ENCODE assay signal across 1 cellular context in the genomic region with DNA sequence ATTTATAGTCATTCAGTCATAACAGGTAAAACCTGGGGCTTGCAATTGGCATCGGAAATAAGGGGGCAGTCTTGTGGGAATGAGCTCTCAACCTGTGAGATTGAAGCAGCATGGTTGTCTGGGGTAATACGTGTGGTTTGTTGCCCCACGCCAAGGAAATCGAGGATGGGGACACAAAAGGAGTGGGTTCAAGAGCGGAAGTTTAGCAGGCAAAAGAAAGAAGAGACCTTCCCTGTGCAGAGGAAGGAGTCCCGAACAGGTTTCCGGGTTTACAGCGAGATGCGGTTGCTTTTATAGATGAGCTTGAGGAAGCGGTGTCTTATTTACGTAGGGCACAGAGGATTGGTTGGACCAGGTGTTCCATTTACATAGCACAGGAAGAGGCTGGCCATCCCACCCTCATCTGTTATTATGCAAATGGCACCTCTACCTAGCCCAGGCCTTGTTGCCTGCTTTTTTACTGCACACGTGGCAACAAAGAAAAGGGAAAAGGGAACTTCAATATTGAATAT.
TF ChIP-seq lines count a peak whose summit lies in the region.

No MANE protein-coding gene starts in this region.

TF ChIP-seq in WTC11, 78 proteins besides CTCF, POLR2A, EP300 and RAD21 (continued from another document):
- TF ChIP-seq, protein P1, sequence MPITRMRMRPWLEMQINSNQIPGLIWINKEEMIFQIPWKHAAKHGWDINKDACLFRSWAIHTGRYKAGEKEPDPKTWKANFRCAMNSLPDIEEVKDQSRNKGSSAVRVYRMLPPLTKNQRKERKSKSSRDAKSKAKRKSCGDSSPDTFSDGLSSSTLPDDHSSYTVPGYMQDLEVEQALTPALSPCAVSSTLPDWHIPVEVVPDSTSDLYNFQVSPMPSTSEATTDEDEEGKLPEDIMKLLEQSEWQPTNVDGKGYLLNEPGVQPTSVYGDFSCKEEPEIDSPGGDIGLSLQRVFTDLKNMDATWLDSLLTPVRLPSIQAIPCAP (CRISPR knock-in tag; IDR thresholded peaks at IDR 0.05), result no peak
